In the genomic region with DNA sequence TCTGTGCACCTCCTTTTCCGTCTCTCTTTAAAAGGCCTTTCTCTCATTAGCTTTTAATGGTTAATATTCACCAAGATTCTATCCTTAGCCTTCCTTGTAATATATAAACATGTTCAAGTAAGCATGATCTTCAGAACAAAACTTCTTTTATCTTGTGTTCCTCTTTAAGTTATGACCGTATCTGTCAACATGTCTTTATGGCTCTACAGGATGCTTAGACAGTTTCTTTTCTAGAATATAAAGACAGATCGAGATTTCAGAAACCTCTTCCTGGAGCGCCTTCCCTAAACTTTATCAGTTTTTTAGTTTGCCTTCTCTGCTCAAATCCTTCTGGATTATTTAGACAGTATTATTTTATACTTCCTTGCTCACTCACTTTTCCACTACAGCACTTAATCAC, we compare ENCODE assay signal across 17 cellular contexts. TPM values are rescaled to one million over a fixed set of nuclear protein-coding genes. Genes with fewer than 3 reads are reported as not detected.
A peak's percentile ranks its signal among the peaks of the same experiment; 100 is the strongest.
DNase-seq lines count a peak whose midpoint lies in the region; ATAC-seq and TF ChIP-seq lines count a peak whose summit lies in the region.
"Had no signal": no experiment of that assay in that cellular context is flagged by ENCODE, and none has a peak within 500 bp of the region (broad histone marks: within the 10 kb centered on the region; RNA-seq: fewer than 3 reads in every experiment).

No MANE protein-coding gene starts in this region.

- H3K9me3 Mint-ChIP-seq in activated T-cell treated with anti-CD3 and anti-CD28 coated beads, Interleukin-2, amount 50 U/mL, for 72 hours = no peaks in the 10 kb centered on the region
- no peaks in the 10 kb centered on the region for H3K9me3 Mint-ChIP-seq in activated T-cell treated with anti-CD3 and anti-CD28 coated beads, Interleukin-2, amount 50 U/mL, for 4 hours
- H3K9me3 Mint-ChIP-seq in activated naive CD8-positive, alpha-beta T cell treated with anti-CD3 and anti-CD28 coated beads, Interleukin-2, amount 10 ng/mL, durations not matched to agents 7 days and 5 days = peaks cover 2% of the 10 kb centered on the region
- no peaks in the 10 kb centered on the region for H3K9me3 Mint-ChIP-seq in stimulated activated effector memory CD8-positive, alpha-beta T cell treated with anti-CD3 and anti-CD28 coated beads, Interleukin-12 subunit alpha, Interleukin-12 subunit beta, amount 100 ng/mL, for 72 hours

- H3K4me1 Mint-ChIP-seq in activated T-cell treated with anti-CD3 and anti-CD28 coated beads, Interleukin-2, amount 50 U/mL, for 72 hours (ENCODE audit: low read depth) = peaks cover 70% of the 10 kb centered on the region
- peaks cover 77% of the 10 kb centered on the region for H3K4me1 Mint-ChIP-seq in activated T-cell treated with anti-CD3 and anti-CD28 coated beads, Interleukin-2, amount 50 U/mL, for 4 hours (ENCODE audit: low read depth)
- peaks cover 41% of the 10 kb centered on the region for H3K4me1 Mint-ChIP-seq in activated naive CD8-positive, alpha-beta T cell treated with anti-CD3 and anti-CD28 coated beads, Interleukin-2, amount 10 ng/mL, durations not matched to agents 7 days and 5 days
- H3K4me1 Mint-ChIP-seq in stimulated activated effector memory CD8-positive, alpha-beta T cell treated with anti-CD3 and anti-CD28 coated beads, Interleukin-12 subunit alpha, Interleukin-12 subunit beta, amount 100 ng/mL, for 72 hours = peaks cover 58% of the 10 kb centered on the region

- ATAC-seq in activated T-cell treated with anti-CD3 and anti-CD28 coated beads, Interleukin-2, amount 50 U/mL, for 72 hours (replicated peaks in 1 of 2) = no peak
- no peak for ATAC-seq in activated T-cell treated with anti-CD3 and anti-CD28 coated beads, Interleukin-2, amount 50 U/mL, for 4 hours
- ATAC-seq in HG03025 (IDR thresholded peaks at IDR 0.05; ENCODE audit: low FRiP score, unreplicated experiment) (peak; percentile 47), GM18873 (IDR thresholded peaks at IDR 0.05; ENCODE audit: low FRiP score, unreplicated experiment) (no peak)
- no peak for ATAC-seq in activated naive CD8-positive, alpha-beta T cell treated with anti-CD3 and anti-CD28 coated beads, Interleukin-2, amount 10 ng/mL, durations not matched to agents 7 days and 5 days (ENCODE audit: low read depth)
- no peak for ATAC-seq in stimulated activated effector memory CD8-positive, alpha-beta T cell treated with anti-CD3 and anti-CD28 coated beads, Interleukin-12 subunit alpha, Interleukin-12 subunit beta, amount 100 ng/mL, for 72 hours
- ATAC-seq: Panc1 had no signal

- H3K36me3 Mint-ChIP-seq in activated T-cell treated with anti-CD3 and anti-CD28 coated beads, Interleukin-2, amount 50 U/mL, for 72 hours (ENCODE audit: insufficient read depth in 2 of 2) = peaks cover 3 to 8% of the 10 kb centered on the region in 2 donors
- peaks cover 15% of the 10 kb centered on the region for H3K36me3 Mint-ChIP-seq in activated T-cell treated with anti-CD3 and anti-CD28 coated beads, Interleukin-2, amount 50 U/mL, for 4 hours (ENCODE audit: insufficient read depth)
- peaks cover 16% of the 10 kb centered on the region for H3K36me3 Mint-ChIP-seq in activated naive CD8-positive, alpha-beta T cell treated with anti-CD3 and anti-CD28 coated beads, Interleukin-2, amount 10 ng/mL, durations not matched to agents 7 days and 5 days
- H3K36me3 Mint-ChIP-seq in stimulated activated effector memory CD8-positive, alpha-beta T cell treated with anti-CD3 and anti-CD28 coated beads, Interleukin-12 subunit alpha, Interleukin-12 subunit beta, amount 100 ng/mL, for 72 hours = peaks cover 14% of the 10 kb centered on the region

- DNase-seq in activated T-cell treated with anti-CD3 and anti-CD28 coated beads, Interleukin-2, amount 50 U/mL, for 72 hours = no peak
- DNase-seq in activated T-cell treated with anti-CD3 and anti-CD28 coated beads, Interleukin-2, amount 50 U/mL, for 4 hours = no peak
- no peak for DNase-seq in activated naive CD8-positive, alpha-beta T cell treated with anti-CD3 and anti-CD28 coated beads, Interleukin-2, amount 10 ng/mL, durations not matched to agents 7 days and 5 days
- no peak for DNase-seq in stimulated activated effector memory CD8-positive, alpha-beta T cell treated with anti-CD3 and anti-CD28 coated beads, Interleukin-12 subunit alpha, Interleukin-12 subunit beta, amount 100 ng/mL, for 72 hours (ENCODE audit: low spot score in 2 of 2)
- no peak for DNase-seq in NCI-H2029 treated with DMSO at 0.1 percent for 48 hours (lab: John Stamatoyannopoulos, UW)
- DNase-seq in GM13977 (ENCODE audit: low spot score) = no peak
- DNase-seq: ACHN; activated CD4-positive, alpha-beta T cell treated with anti-CD3 and anti-CD28 coated beads, Interleukin-2, amount 50 U/mL, for 48 hours; GM23248; kidney; mesenchymal stem cell; NCI-H1105; NCI-H2171; NCI-H774 had no signal

- H3K27me3 Mint-ChIP-seq in activated T-cell treated with anti-CD3 and anti-CD28 coated beads, Interleukin-2, amount 50 U/mL, for 72 hours (ENCODE audit: low read depth) = no peaks in the 10 kb centered on the region
- H3K27me3 Mint-ChIP-seq in activated T-cell treated with anti-CD3 and anti-CD28 coated beads, Interleukin-2, amount 50 U/mL, for 4 hours (ENCODE audit: low read depth) = no peaks in the 10 kb centered on the region
- H3K27me3 Mint-ChIP-seq in activated naive CD8-positive, alpha-beta T cell treated with anti-CD3 and anti-CD28 coated beads, Interleukin-2, amount 10 ng/mL, durations not matched to agents 7 days and 5 days = no peaks in the 10 kb centered on the region

- POLR2A ChIA-PET in activated naive CD8-positive, alpha-beta T cell treated with anti-CD3 and anti-CD28 coated beads, Interleukin-2, amount 10 ng/mL, durations not matched to agents 7 days and 5 days (lab: Charles Lee) = no interaction called here

- peak overlapping the region; percentile 90 for H3K27ac Mint-ChIP-seq in activated T-cell treated with anti-CD3 and anti-CD28 coated beads, Interleukin-2, amount 50 U/mL, for 72 hours
- peak overlapping the region; percentile 7 for H3K27ac Mint-ChIP-seq in activated naive CD8-positive, alpha-beta T cell treated with anti-CD3 and anti-CD28 coated beads, Interleukin-2, amount 10 ng/mL, durations not matched to agents 7 days and 5 days
- peak overlapping the region; percentile 77 for H3K27ac Mint-ChIP-seq in stimulated activated effector memory CD8-positive, alpha-beta T cell treated with anti-CD3 and anti-CD28 coated beads, Interleukin-12 subunit alpha, Interleukin-12 subunit beta, amount 100 ng/mL, for 72 hours

- in situ Hi-C loops in GM13977 (cut with MboI; ENCODE audit: low pct_unique_long_range_greater_than_20kb, low sequenced_read_pairs, unreplicated experiment) = no loop called here

- peak overlapping the region in 1 of 2 donors; percentile 69 for H3K4me3 Mint-ChIP-seq in activated T-cell treated with anti-CD3 and anti-CD28 coated beads, Interleukin-2, amount 50 U/mL, for 72 hours
- H3K4me3 Mint-ChIP-seq in activated T-cell treated with anti-CD3 and anti-CD28 coated beads, Interleukin-2, amount 50 U/mL, for 4 hours = no peak overlapping the region
- H3K4me3 Mint-ChIP-seq in activated naive CD8-positive, alpha-beta T cell treated with anti-CD3 and anti-CD28 coated beads, Interleukin-2, amount 10 ng/mL, durations not matched to agents 7 days and 5 days = no peak overlapping the region
- no peak overlapping the region for H3K4me3 Mint-ChIP-seq in stimulated activated effector memory CD8-positive, alpha-beta T cell treated with anti-CD3 and anti-CD28 coated beads, Interleukin-12 subunit alpha, Interleukin-12 subunit beta, amount 100 ng/mL, for 72 hours

- no peak for TF ChIP-seq CTCF in GM13977 (IDR thresholded peaks at IDR 0.05; ENCODE audit: extremely low read depth, insufficient read depth, missing control alignments)

RNA-seq across cellular contexts. Expression of a gene that starts 7.2 kb away (rescaled TPM):
- total RNA-seq in activated T-cell treated with anti-CD3 and anti-CD28 coated beads, Interleukin-2, amount 50 U/mL, for 72 hours = 10 to 100 TPM; 85.2 to 96.6 TPM
- 10 to 100 TPM; 60.8 to 75.0 (median 61.1) TPM for total RNA-seq in activated T-cell treated with anti-CD3 and anti-CD28 coated beads, Interleukin-2, amount 50 U/mL, for 4 hours
- total RNA-seq in activated naive CD8-positive, alpha-beta T cell treated with anti-CD3 and anti-CD28 coated beads, Interleukin-2, amount 10 ng/mL, durations not matched to agents 7 days and 5 days = 10 to 100 TPM; 59.2 to 65.3 TPM

RNA-seq across cellular contexts. Expression of a gene that starts 7.4 kb away (rescaled TPM):
- 10 to 100 TPM; 45.4 to 51.7 TPM for total RNA-seq in activated T-cell treated with anti-CD3 and anti-CD28 coated beads, Interleukin-2, amount 50 U/mL, for 72 hours
- 100 to 1,000 TPM in 1 of 3 donors, 10 to 100 TPM in 2; 87.3 to 108 (median 87.8) TPM for total RNA-seq in activated T-cell treated with anti-CD3 and anti-CD28 coated beads, Interleukin-2, amount 50 U/mL, for 4 hours
- 10 to 100 TPM; 44.0 to 48.7 TPM for total RNA-seq in activated naive CD8-positive, alpha-beta T cell treated with anti-CD3 and anti-CD28 coated beads, Interleukin-2, amount 10 ng/mL, durations not matched to agents 7 days and 5 days

RNA-seq across cellular contexts. Expression of a gene that starts 38.6 kb away (rescaled TPM):
- total RNA-seq in activated T-cell treated with anti-CD3 and anti-CD28 coated beads, Interleukin-2, amount 50 U/mL, for 72 hours = 10 to 100 TPM; 22.7 to 32.1 TPM
- total RNA-seq in activated T-cell treated with anti-CD3 and anti-CD28 coated beads, Interleukin-2, amount 50 U/mL, for 4 hours = 10 to 100 TPM; 21.4 to 29.3 (median 29.3) TPM
- 10 to 100 TPM; 18.0 to 18.3 TPM for total RNA-seq in activated naive CD8-positive, alpha-beta T cell treated with anti-CD3 and anti-CD28 coated beads, Interleukin-2, amount 10 ng/mL, durations not matched to agents 7 days and 5 days

RNA-seq across cellular contexts. Expression of a gene that starts 55.2 kb away (rescaled TPM):
- 10 to 100 TPM; 49.1 to 49.7 TPM for total RNA-seq in activated T-cell treated with anti-CD3 and anti-CD28 coated beads, Interleukin-2, amount 50 U/mL, for 72 hours
- total RNA-seq in activated T-cell treated with anti-CD3 and anti-CD28 coated beads, Interleukin-2, amount 50 U/mL, for 4 hours = 10 to 100 TPM; 50.5 to 61.4 (median 58.0) TPM
- total RNA-seq in activated naive CD8-positive, alpha-beta T cell treated with anti-CD3 and anti-CD28 coated beads, Interleukin-2, amount 10 ng/mL, durations not matched to agents 7 days and 5 days = 10 to 100 TPM; 50.8 to 55.2 TPM

Comparison
In these comparisons a context has a peak if more than half of its experiments do, and no peak if none do; other contexts are left out.
1. H3K27ac Mint-ChIP-seq: peak in every context shown above with its lines; median percentile 90 in activated T-cell treated with anti-CD3 and anti-CD28 coated beads, Interleukin-2, amount 50 U/mL, for 72 hours; 77 in stimulated activated effector memory CD8-positive, alpha-beta T cell treated with anti-CD3 and anti-CD28 coated beads, Interleukin-12 subunit alpha, Interleukin-12 subunit beta, amount 100 ng/mL, for 72 hours; 7 in activated naive CD8-positive, alpha-beta T cell treated with anti-CD3 and anti-CD28 coated beads, Interleukin-2, amount 10 ng/mL, durations not matched to agents 7 days and 5 days.